ENCODE assay signal across 25 cellular contexts in the genomic region with DNA sequence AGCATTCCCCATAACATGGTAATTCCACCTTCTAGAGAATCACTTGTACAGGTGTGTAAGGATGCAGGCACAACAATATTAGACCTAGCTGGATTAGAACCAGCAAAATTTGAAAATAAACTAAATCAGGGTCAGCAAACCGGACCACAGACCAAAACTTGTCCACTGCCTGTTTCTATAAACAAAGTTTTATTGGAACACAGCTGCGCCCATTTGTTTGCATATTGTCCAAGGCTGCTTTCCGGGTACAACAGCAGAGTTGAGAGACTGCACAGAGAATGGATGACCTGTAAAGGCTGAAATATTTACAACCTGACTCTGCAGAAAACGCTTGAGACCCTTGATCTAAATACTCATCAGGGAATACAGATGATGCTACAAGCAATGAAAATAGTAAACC.
DNase-seq lines count a peak whose midpoint lies in the region; ATAC-seq, FAIRE-seq and TF ChIP-seq lines count a peak whose summit lies in the region.
"Had no signal": no experiment of that assay in that cellular context is flagged by ENCODE, and none has a peak within 500 bp of the region (broad histone marks: within the 10 kb centered on the region; RNA-seq: fewer than 3 reads in every experiment).

No MANE protein-coding gene starts in this region.

- CTCF ChIA-PET in HepG2 (lab: Yijun Ruan, JAX; ENCODE audit: low intra/inter-chr PET ratio, low total read pairs), result no interaction called here
- CTCF ChIA-PET in Panc1 (lab: Charles Lee), result no interaction called here
- CTCF ChIA-PET in K562 (lab: Yijun Ruan, JAX; ENCODE audit: low intra/inter-chr PET ratio), result no interaction called here

- no peak for TF ChIP-seq EP300 in HepG2 (IDR thresholded peaks at IDR 0.05; ENCODE audit: low read depth in 2 of 2, low read length in 2 of 2)
- no peak for TF ChIP-seq EP300 in HepG2 (CRISPR knock-in tag; IDR thresholded peaks at IDR 0.05; ENCODE audit: borderline replicate concordance)
- no peak for TF ChIP-seq EP300 in K562 (IDR thresholded peaks at IDR 0.05; ENCODE audit: low read length)

- H3K9me3 ChIP-seq in HepG2 (ENCODE audit: low read length) (no peaks in the 10 kb centered on the region), right lobe of liver (no peaks in the 10 kb centered on the region), Panc1 (ENCODE audit: control insufficient read depth, insufficient read depth, low read depth, low read length) (no peaks in the 10 kb centered on the region), K562 (replicated peaks; ENCODE audit: control insufficient read depth, insufficient read depth, low read depth, low read length) (no peaks in the 10 kb centered on the region)
- H3K9me3 ChIP-seq: A549; BLaER1 treated with 17β-estradiol and CSF1 and Interleukin-3, amounts not matched to agents 10 nM and 100 nM had no signal

- DNase-seq in HepG2 (ENCODE audit: low spot score) (no peak), right lobe of liver (no peak), Panc1 (ENCODE audit: low read depth, low spot score) (no peak), K562 (ENCODE audit: extremely low read depth in 1 of 4, low spot score in 3 of 4) (no peak), cerebellar nuclear complex (lab: John Stamatoyannopoulos, UW) (no peak), NCI-H1417 treated with DMSO at 0.1 percent for 48 hours (lab: John Stamatoyannopoulos, UW) (no peak)
- DNase-seq: AML-193; CD4-positive, alpha-beta memory T cell; CD4-positive, CD25-positive, alpha-beta regulatory T cell; CD8-positive, alpha-beta memory T cell; COR-L47; DMS 273 treated with DMSO at 0.1 percent for 48 hours; DMS153; DMS53; DMS79; DND-41; EL; GDM1 had no signal

- TF ChIP-seq CTCF in HepG2 (CRISPR knock-in tag; IDR thresholded peaks at IDR 0.05) (no peak), right lobe of liver (IDR thresholded peaks at IDR 0.05) (no peak), Panc1 (IDR thresholded peaks at IDR 0.05) (no peak), K562 (IDR thresholded peaks at IDR 0.05 in 2 of 3, conservative IDR thresholded peaks at IDR 0.05 in 1 of 3; ENCODE audit: insufficient read depth in 2 of 3, low read depth in 1 of 3, low read length in 3 of 3) (no peak)

- H3K36me3 ChIP-seq in HepG2 (replicated peaks in 1 of 2; ENCODE audit: control insufficient read depth in 1 of 2, insufficient read depth in 2 of 2, low read length in 2 of 2), result no peaks in the 10 kb centered on the region
- H3K36me3 ChIP-seq in right lobe of liver, result no peaks in the 10 kb centered on the region
- H3K36me3 ChIP-seq in Panc1 (ENCODE audit: control insufficient read depth, insufficient read depth, low read length), result no peaks in the 10 kb centered on the region
- H3K36me3 ChIP-seq in K562 (ENCODE audit: control insufficient read depth, insufficient read depth, low read length), result no peaks in the 10 kb centered on the region
- H3K36me3 ChIP-seq: BLaER1 treated with 17β-estradiol and CSF1 and Interleukin-3, amounts not matched to agents 10 nM and 100 nM had no signal

- H3K9me1 ChIP-seq in K562 (ENCODE audit: control insufficient read depth, insufficient read depth, low read length), result no peaks in the 10 kb centered on the region

- H3K4me1 ChIP-seq in HepG2 (ENCODE audit: insufficient read depth, low read length) (peaks cover 46% of the 10 kb centered on the region), right lobe of liver (peaks cover 0 to 34% (median 13%) of the 10 kb centered on the region in 4 donors), Panc1 (ENCODE audit: control insufficient read depth, insufficient read depth, low read length) (peaks cover 6% of the 10 kb centered on the region), K562 (replicated peaks in 1 of 2; ENCODE audit: control insufficient read depth in 2 of 2, insufficient read depth in 2 of 2, low read length in 2 of 2) (no peaks in the 10 kb centered on the region)

- TF ChIP-seq RAD21 in HepG2 (CRISPR knock-in tag; IDR thresholded peaks at IDR 0.05) (no peak), K562 (CRISPR knock-in tag; conservative IDR thresholded peaks at IDR 0.05 in 1 of 2, IDR thresholded peaks at IDR 0.05 in 1 of 2) (no peak)

- no peak for TF ChIP-seq POLR2A in HepG2 (IDR thresholded peaks at IDR 0.05; ENCODE audit: insufficient read depth in 1 of 2, low read depth in 2 of 2, low read length in 2 of 2)
- TF ChIP-seq POLR2A in right lobe of liver (IDR thresholded peaks at IDR 0.05), result no peak
- no peak for TF ChIP-seq POLR2A in K562 (conservative IDR thresholded peaks at IDR 0.05)

- 72% methylated on average over 4 of the region's 4 CpGs for WGBS in HepG2 (ENCODE audit: low lambda C conversion rate)
- WGBS in right lobe of liver (ENCODE audit: insufficient coverage, low coverage, low lambda C conversion rate, missing lambda C conversion rate), result 84% methylated on average over 4 of the region's 4 CpGs
- WGBS in K562 (ENCODE audit: insufficient coverage, low coverage, missing lambda C conversion rate), result 6% methylated on average over 4 of the region's 4 CpGs

- H3K27ac ChIP-seq in HepG2 (ENCODE audit: extremely low read length, insufficient read depth, low read length), result no peak overlapping the region
- no peak overlapping the region for H3K27ac ChIP-seq in right lobe of liver
- peak overlapping the region; percentile 48; the same call in 1 of the 2 replicates for H3K27ac ChIP-seq in Panc1 (ENCODE audit: low read length)
- H3K27ac ChIP-seq in K562 (ENCODE audit: extremely low read depth, low read depth, low read length), result no peak overlapping the region
- H3K27ac ChIP-seq: 22Rv1; BLaER1 treated with 17β-estradiol and CSF1 and Interleukin-3, amounts not matched to agents 10 nM and 100 nM had no signal

- ATAC-seq in HepG2, result no peak
- no peak for ATAC-seq in right lobe of liver
- ATAC-seq in Panc1, result no peak
- ATAC-seq in K562, result no peak
- no peak for ATAC-seq in HG02623 (IDR thresholded peaks at IDR 0.05; ENCODE audit: unreplicated experiment)
- ATAC-seq: A549, GM12878 had no signal

- in situ Hi-C loops in HepG2 (cut with HindIII; ENCODE audit: extremely low pct_ligation_motif_present, low pct_unique_long_range_greater_than_20kb), result no loop called here
- in situ Hi-C loops in Panc1 (cut with HindIII; ENCODE audit: low pct_unique_long_range_greater_than_20kb, low sequenced_read_pairs), result no loop called here
- in situ Hi-C loops in K562 (cut with MboI), result no loop called here

- H3K4me3 ChIP-seq in HepG2 (replicated peaks in 1 of 3; ENCODE audit: insufficient read depth in 1 of 3, low read depth in 2 of 3, low read length in 3 of 3) (no peak overlapping the region), right lobe of liver (no peak overlapping the region), Panc1 (ENCODE audit: low read depth in 2 of 2, low read length in 2 of 2) (no peak overlapping the region), K562 (no peak overlapping the region)
- H3K4me3 ChIP-seq: A549; BLaER1 treated with 17β-estradiol and CSF1 and Interleukin-3, amounts not matched to agents 10 nM and 100 nM; GM12878 had no signal

- BruUV-seq in HepG2 (replicated peaks; lab: Mats Ljungman, UMichigan), result no TSS peak
- no TSS peak for BruUV-seq in Panc1 (replicated peaks; lab: Mats Ljungman, UMichigan)
- no TSS peak for BruUV-seq in K562 (replicated peaks; lab: Mats Ljungman, UMichigan)

- POLR2A ChIA-PET in HepG2 (lab: Yijun Ruan, JAX), result no interaction called here
- POLR2A ChIA-PET in Panc1 (lab: Charles Lee), result no interaction called here
- POLR2A ChIA-PET in K562 (lab: Yijun Ruan, JAX), result no interaction called here

- H3K9ac ChIP-seq in HepG2 (ENCODE audit: insufficient read depth, low read depth, low read length) (no peak overlapping the region), K562 (ENCODE audit: insufficient read depth in 1 of 2, low read depth in 2 of 2, low read length in 2 of 2) (no peak overlapping the region)
- H3K9ac ChIP-seq: BLaER1 treated with 17β-estradiol and CSF1 and Interleukin-3, amounts not matched to agents 10 nM and 100 nM had no signal

- H3K27me3 ChIP-seq in HepG2 (ENCODE audit: control insufficient read depth in 1 of 2, insufficient read depth in 2 of 2, low read length in 2 of 2) (no peaks in the 10 kb centered on the region), right lobe of liver (no peaks in the 10 kb centered on the region), Panc1 (ENCODE audit: control insufficient read depth, insufficient read depth, low read length) (no peaks in the 10 kb centered on the region), K562 (ENCODE audit: control insufficient read depth in 2 of 2, insufficient read depth in 2 of 2, low read length in 2 of 2) (peaks cover 23 to 33% of the 10 kb centered on the region in 2 experiments)
- H3K27me3 ChIP-seq: BLaER1 treated with 17β-estradiol and CSF1 and Interleukin-3, amounts not matched to agents 10 nM and 100 nM had no signal

- no peak for FAIRE-seq in HepG2 (lab: Jason Lieb, UNC)
- no peak for FAIRE-seq in K562 (lab: Jason Lieb, UNC)
- FAIRE-seq: A549, GM12878, GM12892, GM18507 had no signal

- intact Hi-C loops in HepG2 (cut with micrococcal nuclease; ENCODE audit: unreplicated experiment) (no loop called here), right lobe of liver (cut with DNase I) (no loop called here), Panc1 (cut with micrococcal nuclease; ENCODE audit: unreplicated experiment) (no loop called here), K562 (cut with micrococcal nuclease) (no loop called here)

- no peak overlapping the region for H3K4me2 ChIP-seq in HepG2 (ENCODE audit: low read depth, low read length)
- H3K4me2 ChIP-seq in K562 (ENCODE audit: insufficient read depth, low read length), result no peak overlapping the region
- H3K4me2 ChIP-seq: A549; BLaER1 treated with 17β-estradiol and CSF1 and Interleukin-3, amounts not matched to agents 10 nM and 100 nM had no signal

- H4K20me1 ChIP-seq in HepG2 (ENCODE audit: insufficient read depth, low read length) (no peaks in the 10 kb centered on the region), K562 (replicated peaks; ENCODE audit: control insufficient read depth, insufficient read depth, low read length) (no peaks in the 10 kb centered on the region)
- H4K20me1 ChIP-seq: BLaER1 treated with 17β-estradiol and CSF1 and Interleukin-3, amounts not matched to agents 10 nM and 100 nM had no signal

- H2AFZ ChIP-seq in HepG2 (ENCODE audit: low read length), result no peak overlapping the region
- H2AFZ ChIP-seq in K562 (ENCODE audit: low read depth, low read length), result no peak overlapping the region

- H3K79me2 ChIP-seq in HepG2 (ENCODE audit: insufficient read depth, low read length) (peaks cover 7% of the 10 kb centered on the region), K562 (ENCODE audit: control insufficient read depth, insufficient read depth, low read length) (no peaks in the 10 kb centered on the region)

TF ChIP-seq in HepG2, 621 proteins besides CTCF, POLR2A, EP300 and RAD21 (continues in another document):
- peak; percentile 45; the same call in 1 of the 2 replicates for TF ChIP-seq ZNF629 (CRISPR knock-in tag; conservative IDR thresholded peaks at IDR 0.05)
- TF ChIP-seq BCL6 (CRISPR knock-in tag; IDR thresholded peaks at IDR 0.05), result 0 out of 2 replicates have a peak, but pooled peaks have one; percentile 38
- no peak for TF ChIP-seq ZNF598 (CRISPR knock-in tag; IDR thresholded peaks at IDR 0.05; ENCODE audit: borderline replicate concordance)

Comparison
In these comparisons a context has a peak if more than half of its experiments do, and no peak if none do; other contexts are left out.
1. Of the 241 proteins assayed by ChIP-seq in both HepG2 and K562: peak only in HepG2: BCL6; only in K562: none; in both: none; in neither: 239; mixed calls (peak in some experiments, not most) for 1.